9 cellular contexts compared by ENCODE assay signal in the genomic region with DNA sequence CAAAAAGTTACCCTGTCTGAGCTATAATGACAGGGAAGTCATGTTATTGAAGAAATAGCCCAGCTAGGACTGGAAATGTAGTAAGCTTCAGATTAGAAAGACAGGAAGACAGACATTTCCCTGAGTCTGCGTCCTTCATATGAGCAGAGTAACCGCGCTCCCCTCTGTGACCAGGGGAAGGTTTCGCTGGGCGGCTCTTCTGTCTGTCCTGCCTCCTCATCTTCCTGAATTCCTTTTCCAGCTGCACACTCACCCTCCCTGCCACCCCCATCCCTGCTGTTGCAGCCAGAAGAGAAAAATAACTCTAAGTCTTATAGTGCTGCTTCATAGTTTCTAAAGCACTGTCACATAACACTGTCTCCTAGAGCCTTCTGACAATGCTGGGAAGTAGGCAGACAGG. TPM values are rescaled to one million over a fixed set of nuclear protein-coding genes. Genes with fewer than 3 reads are reported as not detected.
A peak's percentile ranks its signal among the peaks of the same experiment; 100 is the strongest.
DNase-seq lines count a peak whose midpoint lies in the region; ATAC-seq, FAIRE-seq and TF ChIP-seq lines count a peak whose summit lies in the region.
"Had no signal": no experiment of that assay in that cellular context is flagged by ENCODE, and none has a peak within 500 bp of the region (broad histone marks: within the 10 kb centered on the region; RNA-seq: fewer than 3 reads in every experiment).

No MANE protein-coding gene starts in this region.

- no peak for TF ChIP-seq EP300 in HepG2 (IDR thresholded peaks at IDR 0.05; ENCODE audit: low read depth in 2 of 2, low read length in 2 of 2)
- no peak for TF ChIP-seq EP300 in HepG2 (CRISPR knock-in tag; IDR thresholded peaks at IDR 0.05; ENCODE audit: borderline replicate concordance)

- WGBS in liver: 57% methylated on average over 5 of the region's 5 CpGs
- 82% methylated on average over 5 of the region's 5 CpGs for WGBS in HepG2 (ENCODE audit: low lambda C conversion rate)
- WGBS in aorta, 2 donors: 3 to 5% methylated on average over 5 of the region's 5 CpGs

- POLR2A ChIA-PET in HepG2 (lab: Yijun Ruan, JAX): no interaction called here

- no peak for FAIRE-seq in HepG2 (lab: Jason Lieb, UNC)

- no peak for TF ChIP-seq CTCF in liver (IDR thresholded peaks at IDR 0.05; ENCODE audit: low read depth, low read length, missing input control)
- TF ChIP-seq CTCF in HepG2 (CRISPR knock-in tag; IDR thresholded peaks at IDR 0.05): no peak
- no peak for TF ChIP-seq CTCF in glutamatergic neuron (IDR thresholded peaks at IDR 0.05; ENCODE audit: partially characterized antibody, unreplicated experiment)
- TF ChIP-seq CTCF in neutrophil (IDR thresholded peaks at IDR 0.05): no peak

- no peak overlapping the region for H3K4me3 Mint-ChIP-seq in glutamatergic neuron (ENCODE audit: unreplicated experiment)

- no peaks in the 10 kb centered on the region for H3K27me3 Mint-ChIP-seq in glutamatergic neuron (ENCODE audit: unreplicated experiment)

- H2AFZ ChIP-seq in HepG2 (ENCODE audit: low read length): no peak overlapping the region

- H3K36me3 ChIP-seq in liver (ENCODE audit: control insufficient read depth in 4 of 4, insufficient read depth in 3 of 4, low read depth in 1 of 4, low read length in 3 of 4): no peaks in the 10 kb centered on the region
- H3K36me3 ChIP-seq in HepG2 (replicated peaks in 1 of 2; ENCODE audit: control insufficient read depth in 1 of 2, insufficient read depth in 2 of 2, low read length in 2 of 2): no peaks in the 10 kb centered on the region; a peak in 1 of 5 replicates
- no peaks in the 10 kb centered on the region for H3K36me3 ChIP-seq in neutrophil
- H3K36me3 ChIP-seq in aorta (ENCODE audit: control insufficient read depth in 1 of 2, insufficient read depth in 2 of 2, low read length in 1 of 2): peaks cover 0 to 7% of the 10 kb centered on the region in 2 donors

- H3K4me1 Mint-ChIP-seq in glutamatergic neuron (ENCODE audit: low read depth, unreplicated experiment): peaks cover 22% of the 10 kb centered on the region

- in situ Hi-C loops in HepG2 (cut with HindIII; ENCODE audit: extremely low pct_ligation_motif_present, low pct_unique_long_range_greater_than_20kb): no loop called here

- H3K9ac ChIP-seq in liver (ENCODE audit: low read depth in 1 of 2, low read length in 2 of 2): no peak overlapping the region
- no peak overlapping the region for H3K9ac ChIP-seq in HepG2 (ENCODE audit: insufficient read depth, low read depth, low read length)

- TF ChIP-seq RAD21 in liver (IDR thresholded peaks at IDR 0.05) (peak in 1 of 2 donors; percentile 12), HepG2 (CRISPR knock-in tag; IDR thresholded peaks at IDR 0.05) (no peak)

- H3K79me2 ChIP-seq in HepG2 (ENCODE audit: insufficient read depth, low read length): no peaks in the 10 kb centered on the region

- H3K27ac Mint-ChIP-seq in glutamatergic neuron (ENCODE audit: unreplicated experiment): peak overlapping the region; percentile 59

- H3K9me3 ChIP-seq in liver (ENCODE audit: control insufficient read depth in 4 of 4, low read length in 3 of 4): no peaks in the 10 kb centered on the region
- H3K9me3 ChIP-seq in HepG2 (ENCODE audit: low read length): no peaks in the 10 kb centered on the region
- no peaks in the 10 kb centered on the region for H3K9me3 ChIP-seq in neutrophil
- H3K9me3 ChIP-seq in aorta (ENCODE audit: control insufficient read depth, low read length): no peaks in the 10 kb centered on the region

- CTCF ChIA-PET in HepG2 (lab: Yijun Ruan, JAX; ENCODE audit: low intra/inter-chr PET ratio, low total read pairs): no interaction called here

- ATAC-seq in HepG2 (no peak), aorta (ENCODE audit: low FRiP score) (no peak)

- DNase-seq in HepG2 (ENCODE audit: low spot score): no peak
- DNase-seq in glutamatergic neuron: no peak
- DNase-seq in aorta: no peak
- no peak for DNase-seq in NCI-H748 (lab: John Stamatoyannopoulos, UW; ENCODE audit: unreplicated experiment)
- no peak for DNase-seq in NCI-H526 (lab: John Stamatoyannopoulos, UW)
- DNase-seq in epidermal melanocyte (ENCODE audit: insufficient read length, low spot score): no peak
- DNase-seq: 8988T had no signal

- H3K4me1 ChIP-seq in liver (ENCODE audit: control insufficient read depth in 4 of 4, insufficient read depth in 4 of 4, low read length in 3 of 4) (peaks cover 0 to 2% (median 0%) of the 10 kb centered on the region in 4 donors), HepG2 (ENCODE audit: insufficient read depth, low read length) (no peaks in the 10 kb centered on the region), neutrophil (ENCODE audit: control insufficient read depth in 1 of 2, insufficient read depth in 1 of 2, low read depth in 1 of 2, low read length in 1 of 2) (peaks cover 50 to 53% of the 10 kb centered on the region in 2 experiments), aorta (ENCODE audit: control insufficient read depth in 1 of 2, insufficient read depth in 2 of 2, low read length in 2 of 2) (peaks cover 17 to 23% of the 10 kb centered on the region in 2 donors)

- H4K20me1 ChIP-seq in HepG2 (ENCODE audit: insufficient read depth, low read length): no peaks in the 10 kb centered on the region

- H3K27me3 ChIP-seq in liver (ENCODE audit: control insufficient read depth in 4 of 4, insufficient read depth in 4 of 4, low read length in 3 of 4): no peaks in the 10 kb centered on the region
- H3K27me3 ChIP-seq in HepG2 (ENCODE audit: control insufficient read depth in 1 of 2, insufficient read depth in 2 of 2, low read length in 2 of 2): no peaks in the 10 kb centered on the region
- H3K27me3 ChIP-seq in neutrophil: no peaks in the 10 kb centered on the region
- H3K27me3 ChIP-seq in aorta (ENCODE audit: control insufficient read depth in 1 of 2, insufficient read depth in 2 of 2, low read length in 1 of 2): no peaks in the 10 kb centered on the region

- no peaks in the 10 kb centered on the region for H3K36me3 Mint-ChIP-seq in glutamatergic neuron (ENCODE audit: unreplicated experiment)

- no peak overlapping the region for H3K4me3 ChIP-seq in liver (ENCODE audit: low read depth in 1 of 3, low read length in 3 of 3)
- H3K4me3 ChIP-seq in HepG2 (replicated peaks in 1 of 3; ENCODE audit: insufficient read depth in 1 of 3, low read depth in 2 of 3, low read length in 3 of 3): no peak overlapping the region
- no peak overlapping the region for H3K4me3 ChIP-seq in neutrophil (ENCODE audit: low read depth in 1 of 2, low read length in 1 of 2)
- no peak overlapping the region for H3K4me3 ChIP-seq in aorta (ENCODE audit: low read length in 2 of 2)

- H3K27ac ChIP-seq in liver (ENCODE audit: low read depth in 1 of 2, low read length in 2 of 2): peak overlapping the region; percentile 8 to 19
- no peak overlapping the region for H3K27ac ChIP-seq in HepG2 (ENCODE audit: extremely low read length, insufficient read depth, low read length)
- H3K27ac ChIP-seq in neutrophil: peak overlapping the region; percentile 56
- peak overlapping the region; percentile 98 to 99 for H3K27ac ChIP-seq in aorta (ENCODE audit: low read depth in 1 of 2, low read length in 2 of 2)

- intact Hi-C loops in HepG2 (cut with micrococcal nuclease; ENCODE audit: unreplicated experiment): no loop called here
- intact Hi-C loops in aorta (cut with DNase I): no loop called here

- no peaks in the 10 kb centered on the region for H3K9me3 Mint-ChIP-seq in glutamatergic neuron (ENCODE audit: unreplicated experiment)

- no peak for TF ChIP-seq POLR2A in HepG2 (IDR thresholded peaks at IDR 0.05; ENCODE audit: insufficient read depth in 1 of 2, low read depth in 2 of 2, low read length in 2 of 2)

- H3K4me2 ChIP-seq in HepG2 (ENCODE audit: low read depth, low read length): no peak overlapping the region

- no TSS peak for BruUV-seq in HepG2 (replicated peaks; lab: Mats Ljungman, UMichigan)

TF ChIP-seq in liver, 16 proteins besides CTCF, POLR2A, EP300 and RAD21 (continues in another document):
- no peak for TF ChIP-seq EGR1 (IDR thresholded peaks at IDR 0.05; ENCODE audit: low read depth in 2 of 2)
- no peak for TF ChIP-seq HNF4A (conservative IDR thresholded peaks at IDR 0.05)
- TF ChIP-seq RXRA (IDR thresholded peaks at IDR 0.05): no peak
- no peak for TF ChIP-seq NR2F2 (IDR thresholded peaks at IDR 0.05)

TF ChIP-seq in HepG2, 621 proteins besides CTCF, POLR2A, EP300 and RAD21 (continues in another document):
- no peak for TF ChIP-seq ZNF569 (CRISPR knock-in tag; IDR thresholded peaks at IDR 0.05; ENCODE audit: borderline replicate concordance)
- TF ChIP-seq ZNF30 (CRISPR knock-in tag; IDR thresholded peaks at IDR 0.05): no peak

RNA-seq across cellular contexts. Expression of gene SPARC, which starts 8.6 kb away (rescaled TPM):
- total RNA-seq in liver: 100 to 1,000 TPM in 1 of 2 donors, 10 to 100 TPM in 1; 96.6 to 116 TPM
- 100 to 1,000 TPM; 104 to 269 TPM for polyA plus RNA-seq in liver
- total RNA-seq in HepG2 (2016; rRNA removed; fragmentation: Illumina TruSeq; extraction: Trizol): 75.5 and 192 TPM in 2 replicates
- total RNA-seq in HepG2 (2016; cell fraction: cytosol; rRNA removed; fragmentation: Illumina TruSeq; extraction: Trizol; ENCODE audit: low read depth): 9.1 and 9.9 TPM in 2 replicates
- total RNA-seq in HepG2 (2016; cell fraction: insoluble cytoplasmic fraction; rRNA removed; fragmentation: Illumina TruSeq; extraction: Trizol): 71.7 and 190 TPM in 2 replicates
- total RNA-seq in HepG2 (2016; cell fraction: membrane; rRNA removed; fragmentation: Illumina TruSeq; extraction: Trizol): 37.6 and 38.8 TPM in 2 replicates
- total RNA-seq in HepG2 (2016; cell fraction: nucleus; rRNA removed; fragmentation: Illumina TruSeq; extraction: Trizol): 149 and 175 TPM in 2 replicates
- polyA plus RNA-seq in HepG2 (2011; rRNA removed): 65.0 and 76.7 TPM in 2 replicates
- polyA plus RNA-seq in HepG2 (2011; cell fraction: cytosol; rRNA removed): 54.8 and 70.7 TPM in 2 replicates
- 37.4 and 43.1 TPM in 2 replicates for polyA plus RNA-seq in HepG2 (2011; cell fraction: nucleus; rRNA removed)
- 35.8 and 37.1 TPM in 2 replicates for polyA plus RNA-seq in HepG2 (2012)
- 23.5 and 31.8 TPM in 2 replicates for polyA plus RNA-seq in HepG2 (2016; cell fraction: cytosol; fragmentation: Illumina TruSeq; extraction: Trizol; ENCODE audit: low read depth)
- 109 and 123 TPM in 2 replicates for polyA plus RNA-seq in HepG2 (2016; cell fraction: insoluble cytoplasmic fraction; fragmentation: Illumina TruSeq; extraction: Trizol; ENCODE audit: low read depth)
- polyA plus RNA-seq in HepG2 (2016; cell fraction: membrane; fragmentation: Illumina TruSeq; extraction: Trizol; ENCODE audit: low read depth): 43.6 and 45.2 TPM in 2 replicates
- 354 and 386 TPM in 2 replicates for polyA plus RNA-seq in HepG2 (2016; cell fraction: nucleus; fragmentation: Illumina TruSeq; extraction: Trizol; ENCODE audit: insufficient read depth, low read depth)
- polyA minus RNA-seq in HepG2 (2011; rRNA and poly(A)+ RNA removed; ENCODE audit: low replicate concordance): 64.6 TPM in 1 of 2 replicates, not detected in the other
- polyA minus RNA-seq in HepG2 (2011; cell fraction: cytosol; rRNA and poly(A)+ RNA removed): 30.4 and 42.5 TPM in 2 replicates
- 9.7 and 14.0 TPM in 2 replicates for polyA minus RNA-seq in HepG2 (2011; cell fraction: nucleus; rRNA and poly(A)+ RNA removed)
- 946 TPM for total RNA-seq in glutamatergic neuron (ENCODE audit: unreplicated experiment)
- 1,000 to 10,000 TPM; 2,087 to 2,608 TPM for total RNA-seq in aorta
- 1,000 to 10,000 TPM; 1,151 to 1,861 TPM for polyA plus RNA-seq in aorta
